Comparison of ENCODE assay signal across 1 cellular context in the genomic region with DNA sequence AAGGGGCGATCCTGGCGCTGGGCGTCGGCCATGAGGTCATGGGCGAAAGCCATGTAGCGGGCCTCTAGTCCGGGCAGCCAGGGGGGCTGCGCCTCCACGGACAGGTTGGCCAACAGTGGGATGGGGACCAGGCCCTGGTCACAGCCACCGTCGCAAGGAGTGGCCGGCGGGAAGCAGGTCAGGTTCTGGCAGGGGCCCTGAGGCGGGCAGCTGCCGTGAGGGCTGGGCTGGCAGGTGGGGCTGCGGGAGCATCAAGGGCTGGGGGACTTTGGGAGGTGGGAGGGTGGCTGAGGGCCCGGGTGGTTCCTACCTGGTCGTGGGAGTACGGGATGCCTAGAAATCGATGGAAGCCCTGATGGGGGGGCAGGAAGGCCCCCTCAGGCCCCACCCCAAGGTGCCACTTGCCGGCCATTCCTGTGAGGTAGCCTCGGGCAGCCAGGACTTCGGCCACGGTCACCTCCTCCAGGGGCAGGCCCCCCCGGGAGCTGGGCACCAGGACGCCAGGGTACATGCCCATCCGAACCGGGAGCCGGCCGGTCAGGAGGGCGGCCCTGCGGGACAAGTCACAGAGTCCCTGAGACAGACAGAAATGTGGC.
TF ChIP-seq lines count a peak whose summit lies in the region.

No MANE protein-coding gene starts in this region.

TF ChIP-seq in HCT116, 20 proteins besides CTCF, POLR2A, EP300 and RAD21:
- TF ChIP-seq ZFX (IDR thresholded peaks at IDR 0.05): no peak
- TF ChIP-seq SP1 (IDR thresholded peaks at IDR 0.05; ENCODE audit: low read depth): no peak
- TF ChIP-seq FOSL1 (IDR thresholded peaks at IDR 0.05; ENCODE audit: low read depth): no peak
- TF ChIP-seq, protein P1, sequence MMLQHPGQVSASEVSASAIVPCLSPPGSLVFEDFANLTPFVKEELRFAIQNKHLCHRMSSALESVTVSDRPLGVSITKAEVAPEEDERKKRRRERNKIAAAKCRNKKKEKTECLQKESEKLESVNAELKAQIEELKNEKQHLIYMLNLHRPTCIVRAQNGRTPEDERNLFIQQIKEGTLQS (IDR thresholded peaks at IDR 0.05): no peak
- no peak for TF ChIP-seq SIN3A (IDR thresholded peaks at IDR 0.05; ENCODE audit: low read depth)
- TF ChIP-seq SRF (IDR thresholded peaks at IDR 0.05; ENCODE audit: low read depth): no peak
- TF ChIP-seq CEBPB (IDR thresholded peaks at IDR 0.05; ENCODE audit: low read depth): no peak
- TF ChIP-seq JUND (IDR thresholded peaks at IDR 0.05): no peak
- TF ChIP-seq ELF1 (IDR thresholded peaks at IDR 0.05; ENCODE audit: borderline replicate concordance, low read depth): no peak
- no peak for TF ChIP-seq EGR1 (IDR thresholded peaks at IDR 0.05; ENCODE audit: low read depth)
- TF ChIP-seq POLR2AphosphoS5 (IDR thresholded peaks at IDR 0.05; ENCODE audit: low read depth, low read length): no peak
- TF ChIP-seq, protein P2, sequence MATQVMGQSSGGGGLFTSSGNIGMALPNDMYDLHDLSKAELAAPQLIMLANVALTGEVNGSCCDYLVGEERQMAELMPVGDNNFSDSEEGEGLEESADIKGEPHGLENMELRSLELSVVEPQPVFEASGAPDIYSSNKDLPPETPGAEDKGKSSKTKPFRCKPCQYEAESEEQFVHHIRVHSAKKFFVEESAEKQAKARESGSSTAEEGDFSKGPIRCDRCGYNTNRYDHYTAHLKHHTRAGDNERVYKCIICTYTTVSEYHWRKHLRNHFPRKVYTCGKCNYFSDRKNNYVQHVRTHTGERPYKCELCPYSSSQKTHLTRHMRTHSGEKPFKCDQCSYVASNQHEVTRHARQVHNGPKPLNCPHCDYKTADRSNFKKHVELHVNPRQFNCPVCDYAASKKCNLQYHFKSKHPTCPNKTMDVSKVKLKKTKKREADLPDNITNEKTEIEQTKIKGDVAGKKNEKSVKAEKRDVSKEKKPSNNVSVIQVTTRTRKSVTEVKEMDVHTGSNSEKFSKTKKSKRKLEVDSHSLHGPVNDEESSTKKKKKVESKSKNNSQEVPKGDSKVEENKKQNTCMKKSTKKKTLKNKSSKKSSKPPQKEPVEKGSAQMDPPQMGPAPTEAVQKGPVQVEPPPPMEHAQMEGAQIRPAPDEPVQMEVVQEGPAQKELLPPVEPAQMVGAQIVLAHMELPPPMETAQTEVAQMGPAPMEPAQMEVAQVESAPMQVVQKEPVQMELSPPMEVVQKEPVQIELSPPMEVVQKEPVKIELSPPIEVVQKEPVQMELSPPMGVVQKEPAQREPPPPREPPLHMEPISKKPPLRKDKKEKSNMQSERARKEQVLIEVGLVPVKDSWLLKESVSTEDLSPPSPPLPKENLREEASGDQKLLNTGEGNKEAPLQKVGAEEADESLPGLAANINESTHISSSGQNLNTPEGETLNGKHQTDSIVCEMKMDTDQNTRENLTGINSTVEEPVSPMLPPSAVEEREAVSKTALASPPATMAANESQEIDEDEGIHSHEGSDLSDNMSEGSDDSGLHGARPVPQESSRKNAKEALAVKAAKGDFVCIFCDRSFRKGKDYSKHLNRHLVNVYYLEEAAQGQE (IDR thresholded peaks at IDR 0.05; ENCODE audit: low read depth): no peak
- TF ChIP-seq TCF7L2 (IDR thresholded peaks at IDR 0.05; ENCODE audit: borderline replicate concordance, extremely low read depth, insufficient read depth, insufficient read length): no peak
- TF ChIP-seq, protein P3, sequence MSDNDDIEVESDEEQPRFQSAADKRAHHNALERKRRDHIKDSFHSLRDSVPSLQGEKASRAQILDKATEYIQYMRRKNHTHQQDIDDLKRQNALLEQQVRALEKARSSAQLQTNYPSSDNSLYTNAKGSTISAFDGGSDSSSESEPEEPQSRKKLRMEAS (IDR thresholded peaks at IDR 0.05): no peak
- TF ChIP-seq, protein P4, sequence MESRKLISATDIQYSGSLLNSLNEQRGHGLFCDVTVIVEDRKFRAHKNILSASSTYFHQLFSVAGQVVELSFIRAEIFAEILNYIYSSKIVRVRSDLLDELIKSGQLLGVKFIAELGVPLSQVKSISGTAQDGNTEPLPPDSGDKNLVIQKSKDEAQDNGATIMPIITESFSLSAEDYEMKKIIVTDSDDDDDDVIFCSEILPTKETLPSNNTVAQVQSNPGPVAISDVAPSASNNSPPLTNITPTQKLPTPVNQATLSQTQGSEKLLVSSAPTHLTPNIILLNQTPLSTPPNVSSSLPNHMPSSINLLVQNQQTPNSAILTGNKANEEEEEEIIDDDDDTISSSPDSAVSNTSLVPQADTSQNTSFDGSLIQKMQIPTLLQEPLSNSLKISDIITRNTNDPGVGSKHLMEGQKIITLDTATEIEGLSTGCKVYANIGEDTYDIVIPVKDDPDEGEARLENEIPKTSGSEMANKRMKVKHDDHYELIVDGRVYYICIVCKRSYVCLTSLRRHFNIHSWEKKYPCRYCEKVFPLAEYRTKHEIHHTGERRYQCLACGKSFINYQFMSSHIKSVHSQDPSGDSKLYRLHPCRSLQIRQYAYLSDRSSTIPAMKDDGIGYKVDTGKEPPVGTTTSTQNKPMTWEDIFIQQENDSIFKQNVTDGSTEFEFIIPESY (IDR thresholded peaks at IDR 0.05; ENCODE audit: extremely low read depth, insufficient replicate concordance, low read length): no peak
- TF ChIP-seq ZNF274 (IDR thresholded peaks at IDR 0.05; ENCODE audit: low read depth, low read length): no peak
- TF ChIP-seq EZH2 (IDR thresholded peaks at IDR 0.05): no peak
- TF ChIP-seq YY1 (IDR thresholded peaks at IDR 0.05; ENCODE audit: extremely low read depth, insufficient replicate concordance, low read depth, low read length): no peak
- TF ChIP-seq CBX3 (IDR thresholded peaks at IDR 0.05; ENCODE audit: low read depth): no peak
